In genomic region chr16:87802670-87803069, GRCh38 we compare ENCODE assay signal across 24 cellular contexts. TPM values are rescaled to one million over a fixed set of nuclear protein-coding genes. Genes with fewer than 3 reads are reported as not detected.
DNase-seq lines count a peak whose midpoint lies in the region; ATAC-seq and TF ChIP-seq lines count a peak whose summit lies in the region.
"Had no signal": no experiment of that assay in that cellular context is flagged by ENCODE, and none has a peak within 500 bp of the region (broad histone marks: within the 10 kb centered on the region; RNA-seq: fewer than 3 reads in every experiment).

No MANE protein-coding gene starts in this region.

- DNase-seq in GM06990 (ENCODE audit: extremely low read depth, insufficient read length): peak; percentile 56
- DNase-seq in Jurkat, Clone E6-1 (ENCODE audit: low read depth, low spot score): peak; percentile 39
- DNase-seq in neuronal stem cell (ENCODE audit: low spot score): no peak
- DNase-seq in foreskin melanocyte: no peak
- DNase-seq in nephron progenitor cell: no peak
- DNase-seq: activated CD4-positive, alpha-beta T cell treated with anti-CD3 and anti-CD28 coated beads for 48 hours; Caco-2; DMS53; dorsolateral prefrontal cortex; esophagus squamous epithelium; foreskin keratinocyte; NCI-H1092; NCI-H1694 treated with DMSO at 0.1 percent for 48 hours; NCI-H510A treated with DMSO at 0.1 percent for 48 hours; occipital lobe; stimulated activated naive CD4-positive, alpha-beta T cell; SW 1271; T1000 had no signal

- H3K27ac Mint-ChIP-seq in nephron progenitor cell: no peak overlapping the region
- H3K27ac Mint-ChIP-seq: activated naive CD4-positive, alpha-beta T cell treated with anti-CD3 and anti-CD28 coated beads, Interleukin-2, amount 50 U/mL, for 24 hours; CD14-positive monocyte had no signal

- H3K79me1 ChIP-seq in neuronal stem cell (ENCODE audit: low read depth, low read length): no peaks in the 10 kb centered on the region

- H2BK12ac ChIP-seq in neuronal stem cell (ENCODE audit: low read length): no peak overlapping the region

- H3F3A ChIP-seq in SU-DHL-6 (ENCODE audit: insufficient read depth): peaks cover 30% of the 10 kb centered on the region

- no peaks in the 10 kb centered on the region for H3K27me3 Mint-ChIP-seq in nephron progenitor cell (ENCODE audit: low read depth, poor library complexity)
- H3K27me3 Mint-ChIP-seq: activated naive CD4-positive, alpha-beta T cell treated with anti-CD3 and anti-CD28 coated beads, Interleukin-2, amount 50 U/mL, for 24 hours had no signal

- H3K9me3 Mint-ChIP-seq in nephron progenitor cell: peaks cover 4% of the 10 kb centered on the region
- H3K9me3 Mint-ChIP-seq: activated naive CD4-positive, alpha-beta T cell treated with anti-CD3 and anti-CD28 coated beads, Interleukin-2, amount 50 U/mL, for 24 hours had no signal

- H3K36me3 Mint-ChIP-seq in nephron progenitor cell (ENCODE audit: low read depth): no peaks in the 10 kb centered on the region
- H3K36me3 Mint-ChIP-seq: CD14-positive monocyte had no signal

- H3K23ac ChIP-seq in neuronal stem cell (ENCODE audit: low read depth, low read length, poor library complexity): no peak overlapping the region

- H3K4me3 Mint-ChIP-seq in nephron progenitor cell: no peak overlapping the region
- H3K4me3 Mint-ChIP-seq: activated naive CD4-positive, alpha-beta T cell treated with anti-CD3 and anti-CD28 coated beads, Interleukin-2, amount 50 U/mL, for 24 hours; CD14-positive monocyte had no signal

- no peaks in the 10 kb centered on the region for H3K9me2 ChIP-seq in SU-DHL-6 (replicated peaks; ENCODE audit: insufficient read depth, low read length)

- ATAC-seq in HG02759 (IDR thresholded peaks at IDR 0.05; ENCODE audit: unreplicated experiment) (no peak), GM21515 (IDR thresholded peaks at IDR 0.05; ENCODE audit: unreplicated experiment) (no peak)
- ATAC-seq: foreskin keratinocyte had no signal

- H3K4me2 ChIP-seq in SU-DHL-6 (ENCODE audit: low read depth, low read length, poor library complexity, severe bottlenecking): peak overlapping the region; percentile 45
- no peak overlapping the region for H3K4me2 ChIP-seq in neuronal stem cell (ENCODE audit: insufficient read depth, low read length, poor library complexity, severe bottlenecking)

- peak overlapping the region; percentile 76 for H4K91ac ChIP-seq in neuronal stem cell (ENCODE audit: low read depth, low read length, poor library complexity)

- H2AFZ ChIP-seq in SU-DHL-6 (ENCODE audit: low read depth, low read length, severe bottlenecking) (no peak overlapping the region), neuronal stem cell (ENCODE audit: low read length) (no peak overlapping the region)

- H3K36me3 ChIP-seq in GM06990 (ENCODE audit: control insufficient read depth, insufficient read depth, low read length): no peaks in the 10 kb centered on the region
- H3K36me3 ChIP-seq in SU-DHL-6 (ENCODE audit: low read length): no peaks in the 10 kb centered on the region
- H3K36me3 ChIP-seq in neuronal stem cell (replicated peaks in 1 of 2; ENCODE audit: control insufficient read depth in 2 of 2, insufficient read depth in 2 of 2, low read length in 2 of 2): no peaks in the 10 kb centered on the region
- H3K36me3 ChIP-seq: esophagus squamous epithelium had no signal

- H2AK5ac ChIP-seq in neuronal stem cell (ENCODE audit: low read depth, low read length): peak overlapping the region; percentile 17

- no peaks in the 10 kb centered on the region for H3K9me3 ChIP-seq in SU-DHL-6 (ENCODE audit: insufficient read depth, low read length)
- H3K9me3 ChIP-seq in neuronal stem cell (replicated peaks in 1 of 2; ENCODE audit: control insufficient read depth in 2 of 2, insufficient read depth in 1 of 2, low read depth in 1 of 2, low read length in 2 of 2): no peaks in the 10 kb centered on the region
- H3K9me3 ChIP-seq: esophagus squamous epithelium had no signal

- no peak for TF ChIP-seq CTCF in GM06990 (IDR thresholded peaks at IDR 0.05; ENCODE audit: insufficient read depth, low read length, poor library complexity, severe bottlenecking)
- no peak for TF ChIP-seq CTCF in SU-DHL-6 (IDR thresholded peaks at IDR 0.05; ENCODE audit: insufficient read depth, low read length, poor library complexity, severe bottlenecking)
- TF ChIP-seq CTCF in nephron progenitor cell (IDR thresholded peaks at IDR 0.05): no peak

- no peak overlapping the region for H3K4ac ChIP-seq in neuronal stem cell (ENCODE audit: low read length)

- no CpG with 5 or more reads among the region's 8 CpGs for WGBS in neuronal stem cell (ENCODE audit: extremely low coverage in 2 of 2, insufficient read length in 2 of 2, insufficient replicate concordance in 1 of 2), 2 donors

- H3K27ac ChIP-seq in SU-DHL-6 (ENCODE audit: low read depth, low read length) (peak overlapping the region; percentile 88), neuronal stem cell (replicated peaks; ENCODE audit: low read length) (no peak overlapping the region)
- H3K27ac ChIP-seq: dorsolateral prefrontal cortex, foreskin keratinocyte, VCaP had no signal

- H2BK5ac ChIP-seq in neuronal stem cell (ENCODE audit: low read length): no peak overlapping the region

- peaks cover 13% of the 10 kb centered on the region for H3K4me1 Mint-ChIP-seq in nephron progenitor cell

- H3K4me1 ChIP-seq in neuronal stem cell (ENCODE audit: control insufficient read depth in 2 of 2, insufficient read depth in 1 of 2, low read depth in 1 of 2, low read length in 2 of 2): peaks cover 6 to 9% of the 10 kb centered on the region in 2 donors

- H4K20me1 ChIP-seq in SU-DHL-6 (ENCODE audit: low read depth, low read length): no peaks in the 10 kb centered on the region

- no peak overlapping the region for H3K14ac ChIP-seq in neuronal stem cell (ENCODE audit: low read length)

- H3K9ac ChIP-seq in SU-DHL-6 (ENCODE audit: low read length): peak overlapping the region; percentile 47; the same call in 1 of the 2 replicates
- H3K9ac ChIP-seq in neuronal stem cell (ENCODE audit: low read depth, low read length, poor library complexity): no peak overlapping the region

- no peak overlapping the region for H2BK15ac ChIP-seq in neuronal stem cell (ENCODE audit: low read length)

- H2BK120ac ChIP-seq in neuronal stem cell (ENCODE audit: low read depth, low read length): no peak overlapping the region

- H3K27me3 ChIP-seq in GM06990 (replicated peaks; ENCODE audit: control insufficient read depth, insufficient read depth, low read length): no peaks in the 10 kb centered on the region
- H3K27me3 ChIP-seq in SU-DHL-6 (ENCODE audit: low read length): no peaks in the 10 kb centered on the region
- peaks cover 0 to 8% (median 0%) of the 10 kb centered on the region in 3 experiments for H3K27me3 ChIP-seq in neuronal stem cell (ENCODE audit: control insufficient read depth in 3 of 3, insufficient read depth in 3 of 3, low read depth in 1 of 3, low read length in 3 of 3)
- H3K27me3 ChIP-seq: foreskin keratinocyte had no signal

- H3K18ac ChIP-seq in neuronal stem cell (ENCODE audit: low read length): peak overlapping the region; percentile 73

- peaks cover 78% of the 10 kb centered on the region for H3K79me2 ChIP-seq in SU-DHL-6 (ENCODE audit: insufficient read depth, low read length)

- H3K4me3 ChIP-seq in GM06990 (replicated peaks; ENCODE audit: low read depth, low read length): no peak overlapping the region
- H3K4me3 ChIP-seq in Jurkat, Clone E6-1 (ENCODE audit: low read length): no peak overlapping the region
- H3K4me3 ChIP-seq in SU-DHL-6 (ENCODE audit: insufficient read depth, low read length, poor library complexity, severe bottlenecking): no peak overlapping the region
- H3K4me3 ChIP-seq in neuronal stem cell (ENCODE audit: low read length in 2 of 2): no peak overlapping the region
- H3K4me3 ChIP-seq: dorsolateral prefrontal cortex, esophagus squamous epithelium had no signal

- no peak overlapping the region for H4K8ac ChIP-seq in neuronal stem cell (ENCODE audit: low read depth, low read length)

RNA-seq across cellular contexts. Expression of gene KLHDC4, which starts 36.9 kb away (rescaled TPM):
- 77.1 TPM for polyA plus RNA-seq in Jurkat, Clone E6-1 (2012; ENCODE audit: insufficient read depth, insufficient read length)
- 15.3 TPM for polyA plus RNA-seq in neuronal stem cell (2013, experiment 1 of 2)
- polyA plus RNA-seq in neuronal stem cell (2013, experiment 2 of 2): 15.0 TPM

Comparison
In these comparisons a context has a peak if more than half of its experiments do, and no peak if none do; other contexts are left out.
1. DNase-seq: peak in GM06990 (single experiment) and Jurkat, Clone E6-1 (single experiment); none in neuronal stem cell (single experiment), foreskin melanocyte (single experiment) and nephron progenitor cell (single experiment).